Comparison of ENCODE assay signal across 1 cellular context in genomic region chr2:168185583-168186274, GRCh38.
A peak's percentile ranks its signal among the peaks of the same experiment; 100 is the strongest.
TF ChIP-seq lines count a peak whose summit lies in the region.

No MANE protein-coding gene starts in this region.

TF ChIP-seq in HepG2, 621 proteins besides CTCF, POLR2A, EP300 and RAD21 (continued from another document):
- TF ChIP-seq ZGPAT (CRISPR knock-in tag; IDR thresholded peaks at IDR 0.05) (peak; percentile 41; the same call in 1 of the 2 replicates), HOMEZ (CRISPR knock-in tag; IDR thresholded peaks at IDR 0.05; ENCODE audit: low read depth) (peak; percentile 66; the same call in 1 of the 2 replicates), NCOA2 (CRISPR knock-in tag; IDR thresholded peaks at IDR 0.05) (peak; percentile 73; the same call in 1 of the 2 replicates), ERF (CRISPR knock-in tag; IDR thresholded peaks at IDR 0.05) (peak; percentile 32; the same call in 1 of the 2 replicates), ZNF3 (CRISPR knock-in tag; IDR thresholded peaks at IDR 0.05) (0 out of 2 replicates have a peak, but pooled peaks have one; percentile 28), SALL1 (CRISPR knock-in tag; IDR thresholded peaks at IDR 0.05) (no peak), ELF4 (CRISPR knock-in tag; IDR thresholded peaks at IDR 0.05; ENCODE audit: borderline replicate concordance) (no peak), NFKBIZ (CRISPR knock-in tag; IDR thresholded peaks at IDR 0.05) (0 out of 2 replicates have a peak, but pooled peaks have one; percentile 41), GATAD2A (CRISPR knock-in tag; IDR thresholded peaks at IDR 0.05) (peak; percentile 92), MAFK (conservative IDR thresholded peaks at IDR 0.05 in 1 of 2, IDR thresholded peaks at IDR 0.05 in 1 of 2; ENCODE audit: low read length in 2 of 2) (peak; percentile 45 to 52; a peak in 3 of 4 replicates), FOXP4 (CRISPR knock-in tag; IDR thresholded peaks at IDR 0.05) (peak; percentile 78), SOX13 (IDR thresholded peaks at IDR 0.05) (peak; percentile 33; the same call in 1 of the 2 replicates), SOX13 (CRISPR knock-in tag; conservative IDR thresholded peaks at IDR 0.05 in 1 of 2, IDR thresholded peaks at IDR 0.05 in 1 of 2) (peak in 1 of 2 experiments; percentile 87; a peak in 2 of 4 replicates), JUND (CRISPR knock-in tag; IDR thresholded peaks at IDR 0.05) (peak; percentile 90), YEATS2 (CRISPR knock-in tag; IDR thresholded peaks at IDR 0.05; ENCODE audit: borderline replicate concordance) (peak; percentile 38; the same call in 1 of the 2 replicates), THRA (CRISPR knock-in tag; IDR thresholded peaks at IDR 0.05; ENCODE audit: borderline replicate concordance) (peak; percentile 67; the same call in 1 of the 2 replicates)
